In genomic region chr19:19643158-19644053, GRCh38 we compare ENCODE assay signal across 8 cellular contexts. TPM values are rescaled to one million over a fixed set of nuclear protein-coding genes. Genes with fewer than 3 reads are reported as not detected.
DNase-seq lines count a peak whose midpoint lies in the region; ATAC-seq, FAIRE-seq and TF ChIP-seq lines count a peak whose summit lies in the region.

Gene GMIP, minus strand, starts transcription at chr19:19643657. Its CDS starts 128 bp downstream, at chr19:19643529.

- no peaks in the 10 kb centered on the region for H3K9me3 Mint-ChIP-seq in IgD-negative memory B cell

- no peaks in the 10 kb centered on the region for H3K9me3 ChIP-seq in SJCRH30 (replicated peaks)
- H3K9me3 ChIP-seq in gastroesophageal sphincter, result no peaks in the 10 kb centered on the region
- H3K9me3 ChIP-seq in thoracic aorta, result no peaks in the 10 kb centered on the region

- peak; percentile 77 for TF ChIP-seq CTCF in D721Med (IDR thresholded peaks at IDR 0.05; ENCODE audit: insufficient read depth, missing control alignments)
- peak in 3 of 4 experiments; percentile 69 to 88 (median 85) for TF ChIP-seq CTCF in gastroesophageal sphincter (IDR thresholded peaks at IDR 0.05)
- TF ChIP-seq CTCF in thoracic aorta (IDR thresholded peaks at IDR 0.05), result peak; percentile 88

- peak within 1 kb of the TSS; percentile 71 for H3K4me3 ChIP-seq in SJCRH30
- peak within 1 kb of the TSS; percentile 60 to 68 for H3K4me3 ChIP-seq in gastroesophageal sphincter
- peak within 1 kb of the TSS; percentile 82 for H3K4me3 ChIP-seq in thoracic aorta

- no peaks in the 10 kb centered on the region for H3K27me3 Mint-ChIP-seq in IgD-negative memory B cell

- H3K36me3 ChIP-seq in SJCRH30, result peaks cover 14% of the 10 kb centered on the region; the same call in 1 of the 2 replicates
- peaks cover 0 to 53% of the 10 kb centered on the region in 2 donors for H3K36me3 ChIP-seq in gastroesophageal sphincter
- H3K36me3 ChIP-seq in thoracic aorta, result peaks cover 23% of the 10 kb centered on the region

- peak in 1 of 2 donors; percentile 43 for TF ChIP-seq POLR2A in gastroesophageal sphincter (IDR thresholded peaks at IDR 0.05)

- H3K27me3 ChIP-seq in SJCRH30 (no peaks in the 10 kb centered on the region), gastroesophageal sphincter (no peaks in the 10 kb centered on the region), thoracic aorta (replicated peaks; ENCODE audit: insufficient read depth) (no peaks in the 10 kb centered on the region)

- peak within 1 kb of the TSS; percentile 97 to 98 (median 97) for H3K27ac Mint-ChIP-seq in IgD-negative memory B cell

- 0% methylated on average over 1 to 3 of the region's 50 CpGs for WGBS in gastroesophageal sphincter (ENCODE audit: low coverage in 1 of 2), 2 donors

- FAIRE-seq in D721Med (lab: Jason Lieb, UNC), result no peak

- ATAC-seq in GM21447 (IDR thresholded peaks at IDR 0.05; ENCODE audit: unreplicated experiment) (peak; percentile 64), gastroesophageal sphincter (peak; percentile 86), thoracic aorta (ENCODE audit: insufficient number of reproducible peaks, low FRiP score, low read depth) (peak; percentile 53)

- H3K4me1 Mint-ChIP-seq in IgD-negative memory B cell, result peaks cover 11 to 13% (median 13%) of the 10 kb centered on the region in 3 donors

- no peak for TF ChIP-seq EP300 in gastroesophageal sphincter (IDR thresholded peaks at IDR 0.05)

- H3K4me1 ChIP-seq in SJCRH30, result no peaks in the 10 kb centered on the region
- peaks cover 0 to 19% (median 5%) of the 10 kb centered on the region in 3 donors for H3K4me1 ChIP-seq in gastroesophageal sphincter
- peaks cover 0 to 6% of the 10 kb centered on the region in 2 donors for H3K4me1 ChIP-seq in thoracic aorta (ENCODE audit: control insufficient read depth in 1 of 2, low read depth in 2 of 2)

- H3K27ac ChIP-seq in SJCRH30 (peak within 1 kb of the TSS; percentile 28; the same call in 1 of the 2 replicates), gastroesophageal sphincter (peak within 1 kb of the TSS in 3 of 4 donors; percentile 39 to 76 (median 54)), thoracic aorta (peak within 1 kb of the TSS in 1 of 2 donors; percentile 40)

- H3K36me3 Mint-ChIP-seq in IgD-negative memory B cell, result no peaks in the 10 kb centered on the region

- H3K4me3 Mint-ChIP-seq in IgD-negative memory B cell, result peak within 1 kb of the TSS; percentile 95 to 100 (median 97)

- peak; percentile 88 for DNase-seq in D721Med (ENCODE audit: insufficient read length, low spot score)
- DNase-seq in SJCRH30, result peak; percentile 65 to 82
- peak; percentile 74 for DNase-seq in activated gamma-delta T cell (lab: John Stamatoyannopoulos, UW)
- peak; percentile 50 for DNase-seq in occipital lobe (lab: John Stamatoyannopoulos, UW)
- DNase-seq in thoracic aorta (ENCODE audit: low spot score), result no peak

RNA-seq across cellular contexts. Expression of gene GMIP, which starts in this region (rescaled TPM):
- 72.4 TPM for polyA plus RNA-seq in IgD-negative memory B cell
- 3.2 and 4.6 TPM in 2 replicates for total RNA-seq in SJCRH30 (2014; rRNA removed; shearing (Covaris generic))
- total RNA-seq in gastroesophageal sphincter (10 to 100 TPM in 1 of 4 donors, 1 to 10 TPM in 3; 7.7 to 11.2 (median 8.0) TPM), occipital lobe (14.3 TPM), thoracic aorta (10 to 100 TPM; 12.5 to 13.1 TPM)
